Comparison of ENCODE assay signal across 14 cellular contexts in the genomic region with DNA sequence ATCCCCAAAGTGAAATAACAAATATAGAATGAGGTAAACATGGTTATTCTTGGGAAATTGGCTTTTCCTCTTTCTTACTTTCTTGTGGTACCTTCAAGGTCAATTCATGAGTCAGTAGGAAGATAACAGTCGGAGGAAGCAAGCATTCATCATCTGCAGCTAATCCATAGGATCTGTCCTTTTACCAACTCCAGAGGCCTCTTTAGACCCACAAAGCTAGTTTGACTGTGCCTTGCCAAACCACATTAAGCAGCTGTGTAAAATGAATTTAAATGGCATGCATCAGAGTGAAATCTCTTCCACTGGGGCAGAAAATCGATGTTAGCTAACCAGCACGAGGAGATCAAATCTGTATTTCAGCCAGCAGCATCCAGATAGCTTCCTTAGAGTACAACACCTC.
A peak's percentile ranks its signal among the peaks of the same experiment; 100 is the strongest.
DNase-seq lines count a peak whose midpoint lies in the region; TF ChIP-seq lines count a peak whose summit lies in the region.
"Had no signal": no experiment of that assay in that cellular context is flagged by ENCODE, and none has a peak within 500 bp of the region (broad histone marks: within the 10 kb centered on the region; RNA-seq: fewer than 3 reads in every experiment).

No MANE protein-coding gene starts in this region.

- no peak overlapping the region for H3K9ac ChIP-seq in endocrine pancreas (ENCODE audit: control insufficient read depth, insufficient read depth, low read length)

- no peaks in the 10 kb centered on the region for H3K27me3 Mint-ChIP-seq in Caco-2 (ENCODE audit: insufficient read depth, unreplicated experiment)
- H3K27me3 Mint-ChIP-seq: CD8-positive, alpha-beta memory T cell had no signal

- BruUV-seq in Caco-2 (replicated peaks; lab: Mats Ljungman, UMichigan): no TSS peak

- no peaks in the 10 kb centered on the region for H3K4me1 Mint-ChIP-seq in Caco-2 (ENCODE audit: low read depth, unreplicated experiment)

- H3K9me3 Mint-ChIP-seq in Caco-2 (ENCODE audit: unreplicated experiment): no peaks in the 10 kb centered on the region
- H3K9me3 Mint-ChIP-seq: activated naive CD4-positive, alpha-beta T cell treated with anti-CD3 and anti-CD28 coated beads for 36 hours; CD8-positive, alpha-beta memory T cell had no signal

- TF ChIP-seq CTCF in Caco-2 (IDR thresholded peaks at IDR 0.05; ENCODE audit: insufficient read depth in 1 of 2, low read depth in 1 of 2, low read length in 1 of 2, severe bottlenecking in 1 of 2, unreplicated experiment in 1 of 2): no peak

- no peak overlapping the region for H3K4me3 Mint-ChIP-seq in Caco-2 (ENCODE audit: unreplicated experiment)
- H3K4me3 Mint-ChIP-seq: activated naive CD4-positive, alpha-beta T cell treated with anti-CD3 and anti-CD28 coated beads for 36 hours; CD8-positive, alpha-beta memory T cell had no signal

- POLR2A ChIA-PET in Caco-2 (lab: Charles Lee): no interaction called here

- H3K36me3 Mint-ChIP-seq in Caco-2 (ENCODE audit: insufficient read depth, unreplicated experiment): peaks cover 23% of the 10 kb centered on the region

- H3K36me3 ChIP-seq in endocrine pancreas (ENCODE audit: control insufficient read depth, insufficient read depth, low read length) (peaks cover 3% of the 10 kb centered on the region), Caco-2 (ENCODE audit: control insufficient read depth, insufficient read depth, low read length) (no peaks in the 10 kb centered on the region; the same call in 1 of the 2 replicates)

- CTCF ChIA-PET in Caco-2 (lab: Charles Lee): interaction anchor here (0.6 kb wide), 1 partner anchor 39 kb away, joined by 3 read pairs; no protein-coding TSS in a partner anchor

- H3K9me3 ChIP-seq in endocrine pancreas (ENCODE audit: control insufficient read depth, low read length) (no peaks in the 10 kb centered on the region), Caco-2 (no peaks in the 10 kb centered on the region)
- H3K9me3 ChIP-seq: esophagus muscularis mucosa had no signal

- intact Hi-C loops in Caco-2 (cut with micrococcal nuclease; ENCODE audit: unreplicated experiment): no loop called here

- H3K27me3 ChIP-seq in endocrine pancreas (ENCODE audit: control insufficient read depth, insufficient read depth, low read length) (no peaks in the 10 kb centered on the region), Caco-2 (replicated peaks; ENCODE audit: control insufficient read depth, insufficient read depth, low read length) (no peaks in the 10 kb centered on the region)
- H3K27me3 ChIP-seq: esophagus muscularis mucosa had no signal

- H3K4me1 ChIP-seq in endocrine pancreas (ENCODE audit: control insufficient read depth, insufficient read depth, low read length) (peaks cover 14% of the 10 kb centered on the region), Caco-2 (no peaks in the 10 kb centered on the region)

- H3K27ac Mint-ChIP-seq in Caco-2 (ENCODE audit: unreplicated experiment): no peak overlapping the region
- H3K27ac Mint-ChIP-seq: activated naive CD4-positive, alpha-beta T cell treated with anti-CD3 and anti-CD28 coated beads for 36 hours had no signal

- DNase-seq in GM03348 (ENCODE audit: low spot score) (peak; percentile 50), SK-N-DZ (ENCODE audit: low spot score) (peak; percentile 80), skeletal muscle cell (ENCODE audit: low read depth) (peak; percentile 84), Caco-2 (no peak), COLO668 (lab: John Stamatoyannopoulos, UW; ENCODE audit: unreplicated experiment) (no peak)
- DNase-seq in stimulated activated naive CD4-positive, alpha-beta T cell treated with Interleukin-2 at 50 U/mL for 16 hours (lab: John Stamatoyannopoulos, UW): no peak
- DNase-seq: activated CD4-positive, alpha-beta T cell treated with anti-CD3 and anti-CD28 coated beads, Interleukin-2, amount 50 U/mL, for 48 hours; activated naive CD4-positive, alpha-beta T cell treated with anti-CD3 and anti-CD28 coated beads for 36 hours; CD8-positive, alpha-beta memory T cell; cerebellar nuclear complex; KBM-7; NCI-H345 had no signal

- H3K4me3 ChIP-seq in endocrine pancreas (ENCODE audit: control insufficient read depth, insufficient read depth, low read length): peak overlapping the region; percentile 20
- H3K4me3 ChIP-seq in skeletal muscle cell (ENCODE audit: low read depth, low read length): no peak overlapping the region
- H3K4me3 ChIP-seq in Caco-2 (ENCODE audit: low read depth, low read length): no peak overlapping the region
- H3K4me3 ChIP-seq: esophagus muscularis mucosa had no signal

Comparison
In these comparisons a context has a peak if more than half of its experiments do, and no peak if none do; other contexts are left out.
1. DNase-seq: peak in GM03348 (single experiment), SK-N-DZ (single experiment) and skeletal muscle cell (single experiment); none in Caco-2 (0 of 2), stimulated activated naive CD4-positive, alpha-beta T cell treated with Interleukin-2 at 50 U/mL for 16 hours (single experiment) and COLO668 (single experiment).